ENCODE assay signal across 1 cellular context in the genomic region with DNA sequence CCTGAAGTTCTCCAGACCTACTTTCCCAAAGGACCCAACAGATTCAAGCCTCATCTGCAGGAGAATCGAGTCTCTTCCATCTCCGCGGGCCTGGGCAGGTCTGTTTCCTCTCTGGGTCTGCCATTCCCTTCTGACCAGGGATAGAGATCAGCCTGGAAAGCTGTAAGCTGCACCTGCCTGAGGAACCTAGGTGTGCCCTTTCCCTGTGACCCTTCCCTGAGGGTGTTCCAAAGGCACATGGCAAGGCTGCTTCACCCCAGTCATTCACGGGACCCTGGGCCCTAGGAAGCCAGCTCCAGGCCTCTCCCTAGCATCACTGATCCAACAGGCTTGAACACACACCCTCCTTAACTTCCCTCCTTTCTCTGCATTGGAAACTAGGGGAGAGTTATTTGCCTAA.
TF ChIP-seq lines count a peak whose summit lies in the region.

No MANE protein-coding gene starts in this region.

TF ChIP-seq in GM23338, 12 proteins besides CTCF, POLR2A, EP300 and RAD21 (continued from another document):
- TF ChIP-seq CREB1 (CRISPR knock-in tag; IDR thresholded peaks at IDR 0.05; ENCODE audit: low read depth) (no peak), STAT1 (IDR thresholded peaks at IDR 0.05; ENCODE audit: unreplicated experiment) (no peak)
